ENCODE assay signal across 10 cellular contexts in genomic region chr4:168630445-168631187, GRCh38.
DNase-seq lines count a peak whose midpoint lies in the region; ATAC-seq and TF ChIP-seq lines count a peak whose summit lies in the region.
"Had no signal": no experiment of that assay in that cellular context is flagged by ENCODE, and none has a peak within 500 bp of the region (broad histone marks: within the 10 kb centered on the region; RNA-seq: fewer than 3 reads in every experiment).

No MANE protein-coding gene starts in this region.

- DNase-seq in activated naive CD8-positive, alpha-beta T cell treated with anti-CD3 and anti-CD28 coated beads, Interleukin-2, amount 50 U/mL, for 24 hours = no peak
- DNase-seq in mammary epithelial cell = peak; percentile 92
- DNase-seq in left lung = no peak
- no peak for DNase-seq in NCI-H2107 (lab: John Stamatoyannopoulos, UW)
- DNase-seq: activated CD8-positive, alpha-beta memory T cell treated with anti-CD3 and anti-CD28 coated beads for 24 hours had no signal

- peak overlapping the region; percentile 95 for H2AFZ ChIP-seq in mammary epithelial cell (ENCODE audit: low read depth, low read length)

- H3K9ac ChIP-seq in mammary epithelial cell (ENCODE audit: insufficient read depth, low read length) = peak overlapping the region; percentile 76

- peaks cover 40% of the 10 kb centered on the region for H3K4me1 ChIP-seq in mammary epithelial cell (ENCODE audit: insufficient read depth, low read length)
- peaks cover 0 to 11% of the 10 kb centered on the region in 2 donors for H3K4me1 ChIP-seq in left lung
- H3K4me1 ChIP-seq in urinary bladder (ENCODE audit: insufficient read depth) = no peaks in the 10 kb centered on the region

- H4K20me1 ChIP-seq in mammary epithelial cell (ENCODE audit: insufficient read depth, low read length) = no peaks in the 10 kb centered on the region

- 42% methylated on average over 11 of the region's 12 CpGs for WGBS in mammary epithelial cell (ENCODE audit: low coverage, missing lambda C conversion rate)
- 57% methylated on average over 12 of the region's 12 CpGs for WGBS in urinary bladder

- H3K9me3 Mint-ChIP-seq in activated naive CD8-positive, alpha-beta T cell (ENCODE audit: low read depth) = no peaks in the 10 kb centered on the region
- H3K9me3 Mint-ChIP-seq in activated naive CD8-positive, alpha-beta T cell treated with anti-CD3 and anti-CD28 coated beads, Interleukin-2, amount 50 U/mL, for 24 hours = no peaks in the 10 kb centered on the region

- peak overlapping the region; percentile 56 to 62 (median 61) for H3K4me3 ChIP-seq in mammary epithelial cell (replicated peaks in 1 of 3; ENCODE audit: insufficient read depth in 1 of 3, low read depth in 2 of 3, low read length in 3 of 3)
- peak overlapping the region in 1 of 2 donors; percentile 41 for H3K4me3 ChIP-seq in left lung
- peak overlapping the region; percentile 49 for H3K4me3 ChIP-seq in urinary bladder (ENCODE audit: low read depth, low read length)

- H3K4me1 Mint-ChIP-seq in activated naive CD8-positive, alpha-beta T cell (ENCODE audit: low read depth) = peaks cover 9% of the 10 kb centered on the region
- H3K4me1 Mint-ChIP-seq in activated naive CD8-positive, alpha-beta T cell treated with anti-CD3 and anti-CD28 coated beads, Interleukin-2, amount 50 U/mL, for 24 hours = peaks cover 11% of the 10 kb centered on the region

- no peaks in the 10 kb centered on the region for H3K36me3 ChIP-seq in mammary epithelial cell (ENCODE audit: insufficient read depth, low read length)
- H3K36me3 ChIP-seq in left lung = no peaks in the 10 kb centered on the region
- H3K36me3 ChIP-seq in urinary bladder (ENCODE audit: insufficient read depth) = no peaks in the 10 kb centered on the region

- H3K4me3 Mint-ChIP-seq in activated naive CD8-positive, alpha-beta T cell = peak overlapping the region; percentile 30
- no peak overlapping the region for H3K4me3 Mint-ChIP-seq in activated naive CD8-positive, alpha-beta T cell treated with anti-CD3 and anti-CD28 coated beads, Interleukin-2, amount 50 U/mL, for 24 hours

- peaks cover 31% of the 10 kb centered on the region for H3K27me3 Mint-ChIP-seq in activated naive CD8-positive, alpha-beta T cell
- H3K27me3 Mint-ChIP-seq in activated naive CD8-positive, alpha-beta T cell treated with anti-CD3 and anti-CD28 coated beads, Interleukin-2, amount 50 U/mL, for 24 hours = peaks cover 69% of the 10 kb centered on the region

- in situ Hi-C loops in mammary epithelial cell (cut with MboI; ENCODE audit: low sequenced_read_pairs in 2 of 2) = no loop called here

- dilution Hi-C loops in mammary epithelial cell (cut with HindIII; ENCODE audit: low sequenced_read_pairs) = loop anchor here (5.0 kb wide), 2 partner anchors 68 to 77 kb away; no protein-coding TSS in a partner anchor

- H3K27ac ChIP-seq in mammary epithelial cell (ENCODE audit: insufficient read depth, low read depth, low read length) = peak overlapping the region; percentile 66
- H3K27ac ChIP-seq in left lung = peak overlapping the region; percentile 1 to 77
- no peak overlapping the region for H3K27ac ChIP-seq in urinary bladder (ENCODE audit: low read depth)
- H3K27ac ChIP-seq: C4-2B had no signal

- H3K4me2 ChIP-seq in mammary epithelial cell (ENCODE audit: insufficient read depth, low read depth, low read length) = peak overlapping the region; percentile 92

- H3K27me3 ChIP-seq in mammary epithelial cell (ENCODE audit: insufficient read depth, low read length) = no peaks in the 10 kb centered on the region
- H3K27me3 ChIP-seq in left lung = peaks cover 0 to 67% of the 10 kb centered on the region in 2 donors

- BruUV-seq in mammary epithelial cell (replicated peaks; lab: Mats Ljungman, UMichigan) = no TSS peak

- H3K36me3 Mint-ChIP-seq in activated naive CD8-positive, alpha-beta T cell = no peaks in the 10 kb centered on the region
- H3K36me3 Mint-ChIP-seq in activated naive CD8-positive, alpha-beta T cell treated with anti-CD3 and anti-CD28 coated beads, Interleukin-2, amount 50 U/mL, for 24 hours (ENCODE audit: low read depth) = no peaks in the 10 kb centered on the region

- ATAC-seq in activated naive CD8-positive, alpha-beta T cell treated with anti-CD3 and anti-CD28 coated beads, Interleukin-2, amount 50 U/mL, for 24 hours = no peak
- ATAC-seq in left lung (no peak), GM21737 (IDR thresholded peaks at IDR 0.05; ENCODE audit: unreplicated experiment) (no peak), HG03095 (IDR thresholded peaks at IDR 0.05; ENCODE audit: unreplicated experiment) (no peak)

- TF ChIP-seq CTCF in mammary epithelial cell (conservative IDR thresholded peaks at IDR 0.05 in 1 of 2, IDR thresholded peaks at IDR 0.05 in 1 of 2; ENCODE audit: extremely low read depth in 1 of 2, insufficient read depth in 1 of 2, low read depth in 1 of 2, low read length in 2 of 2) (no peak), left lung (IDR thresholded peaks at IDR 0.05) (no peak)

- no peaks in the 10 kb centered on the region for H3K9me3 ChIP-seq in mammary epithelial cell (replicated peaks; ENCODE audit: insufficient read depth, low read length)
- no peaks in the 10 kb centered on the region for H3K9me3 ChIP-seq in left lung

- CTCF ChIA-PET in mammary epithelial cell (lab: Charles Lee; ENCODE audit: low non-redundant PET) = interaction anchor here (0.6 kb wide), 1 partner anchor 45 kb away, joined by 3 read pairs; no protein-coding TSS in a partner anchor

- intact Hi-C loops in mammary epithelial cell (cut with micrococcal nuclease) = loop anchor here (1.0 to 5.0 kb wide), 4 partner anchors 26 to 202 kb away; no protein-coding TSS in a partner anchor
- intact Hi-C loops in left lung (cut with DNase I) = no loop called here

- H3K79me2 ChIP-seq in mammary epithelial cell (ENCODE audit: insufficient read depth, low read length) = no peaks in the 10 kb centered on the region

- no peak overlapping the region for H3K27ac Mint-ChIP-seq in activated naive CD8-positive, alpha-beta T cell
- H3K27ac Mint-ChIP-seq in activated naive CD8-positive, alpha-beta T cell treated with anti-CD3 and anti-CD28 coated beads, Interleukin-2, amount 50 U/mL, for 24 hours = no peak overlapping the region
